In genomic region chr18:68275616-68276015, GRCh38 we compare ENCODE assay signal across 16 cellular contexts.
DNase-seq lines count a peak whose midpoint lies in the region; ATAC-seq, FAIRE-seq and TF ChIP-seq lines count a peak whose summit lies in the region.
"Had no signal": no experiment of that assay in that cellular context is flagged by ENCODE, and none has a peak within 500 bp of the region (broad histone marks: within the 10 kb centered on the region; RNA-seq: fewer than 3 reads in every experiment).

No MANE protein-coding gene starts in this region.

- no peaks in the 10 kb centered on the region for H3K4me1 Mint-ChIP-seq in progenitor cell of endocrine pancreas (ENCODE audit: low read depth)
- H3K4me1 Mint-ChIP-seq: natural killer cell had no signal

- H3K4me1 ChIP-seq in endothelial cell of umbilical vein (ENCODE audit: control insufficient read depth, extremely low read depth, insufficient read depth, low read length): no peaks in the 10 kb centered on the region

- no peak for ATAC-seq in GM18868 (IDR thresholded peaks at IDR 0.05; ENCODE audit: unreplicated experiment)
- ATAC-seq: CD8-positive, alpha-beta T cell; HCT116; natural killer cell had no signal

- TF ChIP-seq POLR2A in endothelial cell of umbilical vein (IDR thresholded peaks at IDR 0.05; ENCODE audit: low read depth, low read length): no peak

- H3K9ac ChIP-seq in endothelial cell of umbilical vein (replicated peaks; ENCODE audit: extremely low read depth, insufficient read depth, low read length): no peak overlapping the region

- H3K27ac ChIP-seq in endothelial cell of umbilical vein (ENCODE audit: insufficient read depth, low read depth, low read length): no peak overlapping the region

- in situ Hi-C loops in Caki2 (cut with HindIII; ENCODE audit: low pct_unique_long_range_greater_than_20kb, low sequenced_read_pairs): no loop called here

- no TSS peak for BruUV-seq in endothelial cell of umbilical vein (replicated peaks; lab: Mats Ljungman, UMichigan)

- no peaks in the 10 kb centered on the region for H3K9me1 ChIP-seq in endothelial cell of umbilical vein (replicated peaks; ENCODE audit: control insufficient read depth, extremely low read depth, insufficient read depth, low read length)

- no peaks in the 10 kb centered on the region for H3K27me3 Mint-ChIP-seq in progenitor cell of endocrine pancreas

- peak; percentile 39 for DNase-seq in Caki2 (ENCODE audit: low read depth)
- peak; percentile 16 for DNase-seq in MG63
- DNase-seq in endothelial cell of umbilical vein (ENCODE audit: low read depth, low spot score): peak; percentile 28
- DNase-seq in non-pigmented ciliary epithelial cell (ENCODE audit: low read depth): peak; percentile 80
- no peak for DNase-seq in NCI-H2171 (lab: John Stamatoyannopoulos, UW)
- DNase-seq in progenitor cell of endocrine pancreas (ENCODE audit: low spot score, unreplicated experiment): no peak
- no peak for DNase-seq in T-helper 9 cell
- DNase-seq: aorta; CD8-positive, alpha-beta T cell; KBM-7; natural killer cell; NCI-H2029 treated with DMSO at 0.1 percent for 48 hours had no signal

- no peaks in the 10 kb centered on the region for H3K36me3 Mint-ChIP-seq in progenitor cell of endocrine pancreas (ENCODE audit: insufficient read depth)
- H3K36me3 Mint-ChIP-seq: CD8-positive, alpha-beta T cell; natural killer cell had no signal

- no peak for FAIRE-seq in endothelial cell of umbilical vein (lab: Jason Lieb, UNC)
- FAIRE-seq: endometrium, islet of Langerhans had no signal

- POLR2A ChIA-PET in endothelial cell of umbilical vein (lab: Charles Lee): no interaction called here

- H2AFZ ChIP-seq in endothelial cell of umbilical vein (ENCODE audit: low read depth, low read length): no peak overlapping the region

- H3K4me3 Mint-ChIP-seq in progenitor cell of endocrine pancreas (ENCODE audit: low read depth): no peak overlapping the region
- H3K4me3 Mint-ChIP-seq: CD8-positive, alpha-beta T cell; natural killer cell had no signal

- CTCF ChIA-PET in endothelial cell of umbilical vein (lab: Charles Lee): interaction anchor here (0.7 kb wide), 1 partner anchor 15 kb away, joined by 3 read pairs; no protein-coding TSS in a partner anchor

- H3K4me3 ChIP-seq in MG63 (no peak overlapping the region), endothelial cell of umbilical vein (replicated peaks in 1 of 3; ENCODE audit: insufficient read depth in 1 of 3, low read depth in 1 of 3, low read length in 3 of 3) (no peak overlapping the region)

- no peak overlapping the region for H3K4me2 ChIP-seq in endothelial cell of umbilical vein (ENCODE audit: insufficient read depth, low read length)

- H3K36me3 ChIP-seq in MG63 (no peaks in the 10 kb centered on the region), endothelial cell of umbilical vein (ENCODE audit: control insufficient read depth in 2 of 2, extremely low read depth in 1 of 2, insufficient read depth in 2 of 2, low read length in 2 of 2) (no peaks in the 10 kb centered on the region)

- H3K27me3 ChIP-seq in MG63: no peaks in the 10 kb centered on the region
- no peaks in the 10 kb centered on the region for H3K27me3 ChIP-seq in endothelial cell of umbilical vein (ENCODE audit: control insufficient read depth in 2 of 2, insufficient read depth in 2 of 2, low read length in 2 of 2)

- H3K79me2 ChIP-seq in endothelial cell of umbilical vein (ENCODE audit: control insufficient read depth, insufficient read depth, low read length): no peaks in the 10 kb centered on the region

- H3K9me3 ChIP-seq in MG63 (no peaks in the 10 kb centered on the region), endothelial cell of umbilical vein (replicated peaks; ENCODE audit: control insufficient read depth, insufficient read depth, low read length) (no peaks in the 10 kb centered on the region)

- intact Hi-C loops in endothelial cell of umbilical vein (cut with micrococcal nuclease): no loop called here

- H3K27ac Mint-ChIP-seq in progenitor cell of endocrine pancreas: no peak overlapping the region
- H3K27ac Mint-ChIP-seq: CD8-positive, alpha-beta T cell; natural killer cell had no signal

- H4K20me1 ChIP-seq in endothelial cell of umbilical vein (replicated peaks; ENCODE audit: control insufficient read depth, extremely low read depth, insufficient read depth, low read length): no peaks in the 10 kb centered on the region

- no peaks in the 10 kb centered on the region for H3K9me3 Mint-ChIP-seq in progenitor cell of endocrine pancreas (ENCODE audit: low read depth)
- H3K9me3 Mint-ChIP-seq: CD8-positive, alpha-beta T cell had no signal

- no peak for TF ChIP-seq CTCF in endothelial cell of umbilical vein (IDR thresholded peaks at IDR 0.05; ENCODE audit: extremely low read depth in 1 of 2, insufficient read depth in 1 of 2, low read depth in 1 of 2, low read length in 2 of 2)
- TF ChIP-seq CTCF in progenitor cell of endocrine pancreas (IDR thresholded peaks at IDR 0.05; ENCODE audit: unreplicated experiment): no peak

- dilution Hi-C loops in endothelial cell of umbilical vein (cut with MboI; ENCODE audit: extremely low pct_ligation_motif_present, low sequenced_read_pairs): no loop called here

TF ChIP-seq in endothelial cell of umbilical vein, 7 proteins besides CTCF, POLR2A, EP300 and RAD21:
- TF ChIP-seq GATA2 (IDR thresholded peaks at IDR 0.05; ENCODE audit: insufficient read depth, insufficient read length, low read depth, low read length) (no peak), FOS (IDR thresholded peaks at IDR 0.05; ENCODE audit: borderline replicate concordance, insufficient read depth, low read length) (no peak), MAX (IDR thresholded peaks at IDR 0.05; ENCODE audit: insufficient read depth, insufficient read length) (no peak), JUN (IDR thresholded peaks at IDR 0.05; ENCODE audit: borderline replicate concordance, insufficient read depth, insufficient read length, low read depth) (no peak), POLR2AphosphoS5 (IDR thresholded peaks at IDR 0.05; ENCODE audit: insufficient read depth, low read depth, low read length) (no peak), MYC (IDR thresholded peaks at IDR 0.05; ENCODE audit: low read depth, low read length) (no peak), EZH2 (IDR thresholded peaks at IDR 0.05; ENCODE audit: borderline replicate concordance, low read depth, low read length, severe bottlenecking) (no peak)

Comparison
In these comparisons a context has a peak if more than half of its experiments do, and no peak if none do; other contexts are left out.
1. DNase-seq: peak in Caki2 (single experiment), MG63 (single experiment), endothelial cell of umbilical vein (single experiment) and non-pigmented ciliary epithelial cell (single experiment); none in NCI-H2171 (single experiment), progenitor cell of endocrine pancreas (single experiment) and T-helper 9 cell (single experiment).